Comparison of ENCODE assay signal across 8 cellular contexts in genomic region chr7:2843191-2843685, GRCh38. TPM values are rescaled to one million over a fixed set of nuclear protein-coding genes. Genes with fewer than 3 reads are reported as not detected.
DNase-seq lines count a peak whose midpoint lies in the region; ATAC-seq and TF ChIP-seq lines count a peak whose summit lies in the region.

No MANE protein-coding gene starts in this region.

- H3K4me1 ChIP-seq in HAP-1 (peaks cover 10% of the 10 kb centered on the region), right cardiac atrium (ENCODE audit: control insufficient read depth, insufficient read depth, low read length) (peaks cover 13% of the 10 kb centered on the region), smooth muscle cell (ENCODE audit: low read depth) (peaks cover 16% of the 10 kb centered on the region)

- CTCF ChIA-PET in activated B cell treated with CpG ODN at 0.5 μM for 24 hours (lab: Charles Lee), result interaction anchor here (1.6 kb wide), 1 partner anchor 34 kb away, joined by 3 read pairs; no protein-coding TSS in a partner anchor

- TF ChIP-seq CTCF in activated B cell treated with CpG ODN at 0.5 μM for 24 hours (IDR thresholded peaks at IDR 0.05) (no peak), smooth muscle cell (IDR thresholded peaks at IDR 0.05; ENCODE audit: borderline replicate concordance, insufficient read depth, poor library complexity, severe bottlenecking) (no peak)

- H3K4me3 ChIP-seq in HAP-1, result peak overlapping the region; percentile 49
- H3K4me3 ChIP-seq in right cardiac atrium (ENCODE audit: low read length), result peak overlapping the region; percentile 78
- H3K4me3 ChIP-seq in smooth muscle cell, result peak overlapping the region; percentile 75

- peak overlapping the region; percentile 69 for H3K27ac Mint-ChIP-seq in activated B cell treated with CpG ODN at 0.5 μM for 24 hours

- no peak for ATAC-seq in activated B cell treated with CpG ODN at 0.5 μM for 24 hours (ENCODE audit: low read depth)
- no peak for ATAC-seq in right cardiac atrium
- no peak for ATAC-seq in HG03342 (IDR thresholded peaks at IDR 0.05; ENCODE audit: unreplicated experiment)
- no peak for ATAC-seq in HG02981 (IDR thresholded peaks at IDR 0.05; ENCODE audit: unreplicated experiment)
- ATAC-seq in GM21528 (IDR thresholded peaks at IDR 0.05; ENCODE audit: low FRiP score, unreplicated experiment), result no peak

- intact Hi-C loops in activated B cell treated with CpG ODN at 0.5 μM for 24 hours (cut with micrococcal nuclease) (loop anchor here (5.0 kb wide), 3 partner anchors 106 to 441 kb away; partner anchors contain the start of gene CHST12), right cardiac atrium (cut with DNase I) (no loop called here)

- H3K36me3 Mint-ChIP-seq in activated B cell treated with CpG ODN at 0.5 μM for 24 hours (ENCODE audit: low read depth), result peaks cover 24% of the 10 kb centered on the region

- peaks cover 56% of the 10 kb centered on the region for H3K79me2 ChIP-seq in smooth muscle cell (ENCODE audit: low read depth)

- DNase-seq in HAP-1 (ENCODE audit: low spot score in 2 of 2) (no peak), activated B cell treated with CpG ODN at 0.5 μM for 24 hours (no peak), right cardiac atrium (peak in 2 of 3 donors; percentile 39 to 68), smooth muscle cell (lab: John Stamatoyannopoulos, UW; ENCODE audit: unreplicated experiment) (no peak), NCI-H524 treated with DMSO at 0.1 percent for 48 hours (lab: John Stamatoyannopoulos, UW) (no peak)

- 0 out of 2 replicates have a peak, but pooled peaks cover 2% of the 10 kb centered on the region for H3K36me3 ChIP-seq in HAP-1 (replicated peaks)
- H3K36me3 ChIP-seq in smooth muscle cell (ENCODE audit: low read depth), result no peaks in the 10 kb centered on the region

- no peaks in the 10 kb centered on the region for H3F3A ChIP-seq in smooth muscle cell (ENCODE audit: low read depth)

- peaks cover 53% of the 10 kb centered on the region for H4K20me1 ChIP-seq in smooth muscle cell (ENCODE audit: low read depth)

- in situ Hi-C loops in HAP-1 (cut with MboI; ENCODE audit: low sequenced_read_pairs), result no loop called here

- H3K9me3 Mint-ChIP-seq in activated B cell treated with CpG ODN at 0.5 μM for 24 hours, result peaks cover 4% of the 10 kb centered on the region

- WGBS in right cardiac atrium, result 45% methylated on average over 15 of the region's 15 CpGs
- WGBS in smooth muscle cell (ENCODE audit: low lambda C conversion rate), result 49% methylated on average over 13 of the region's 15 CpGs

- peak overlapping the region; percentile 97 for H3K4me2 ChIP-seq in smooth muscle cell

- H3K9me3 ChIP-seq in HAP-1 (no peaks in the 10 kb centered on the region), right cardiac atrium (ENCODE audit: control insufficient read depth, low read length) (no peaks in the 10 kb centered on the region), smooth muscle cell (replicated peaks; ENCODE audit: low read depth) (no peaks in the 10 kb centered on the region)

- peak overlapping the region; percentile 71 for H3K9ac ChIP-seq in smooth muscle cell (ENCODE audit: low read depth)

- peak overlapping the region; percentile 85 for H3K4me3 Mint-ChIP-seq in activated B cell treated with CpG ODN at 0.5 μM for 24 hours

- H3K27me3 ChIP-seq in HAP-1 (ENCODE audit: low read depth) (no peaks in the 10 kb centered on the region), right cardiac atrium (ENCODE audit: control insufficient read depth, insufficient read depth) (no peaks in the 10 kb centered on the region), smooth muscle cell (ENCODE audit: low read depth) (no peaks in the 10 kb centered on the region)

- peak overlapping the region; percentile 5 for H3K27ac ChIP-seq in right cardiac atrium (ENCODE audit: low read length)
- peak overlapping the region; percentile 9 for H3K27ac ChIP-seq in smooth muscle cell (ENCODE audit: low read depth)

- POLR2A ChIA-PET in activated B cell treated with CpG ODN at 0.5 μM for 24 hours (lab: Charles Lee), result interaction anchor here (0.6 to 1.8 kb wide), 5 partner anchors 22 to 285 kb away, joined by 3 to 9 read pairs (median 6); partner anchors contain the start of gene IQCE

- no peak overlapping the region for H2AFZ ChIP-seq in smooth muscle cell (ENCODE audit: low read depth)

- H3K27me3 Mint-ChIP-seq in activated B cell treated with CpG ODN at 0.5 μM for 24 hours, result no peaks in the 10 kb centered on the region

- H3K4me1 Mint-ChIP-seq in activated B cell treated with CpG ODN at 0.5 μM for 24 hours, result peaks cover 63% of the 10 kb centered on the region

RNA-seq across cellular contexts. Expression of gene GNA12, which starts 0.9 kb away (rescaled TPM):
- total RNA-seq in activated B cell treated with CpG ODN at 0.5 μM for 24 hours, result 52.3 and 54.6 TPM in 2 replicates
- 10 to 100 TPM; 60.8 to 68.1 (median 64.4) TPM for total RNA-seq in right cardiac atrium
- polyA plus RNA-seq in right cardiac atrium, result 32.8 TPM
- total RNA-seq in smooth muscle cell, result 20.3 and 32.9 TPM in 2 replicates
- polyA plus RNA-seq in smooth muscle cell, result 34.7 and 41.2 TPM in 2 replicates

Comparison
In these comparisons a context has a peak if more than half of its experiments do, and no peak if none do; other contexts are left out.
1. DNase-seq: peak in right cardiac atrium (2 of 3); none in HAP-1 (0 of 2), activated B cell treated with CpG ODN at 0.5 μM for 24 hours (single experiment), smooth muscle cell (single experiment) and NCI-H524 treated with DMSO at 0.1 percent for 48 hours (single experiment).
2. Peak in every context shown above with its lines, with median percentiles within 50 percentile points of each other: H3K4me3 ChIP-seq.